In genomic region chr1:54887665-54888071, GRCh38 we compare ENCODE assay signal across 8 cellular contexts. TPM values are rescaled to one million over a fixed set of nuclear protein-coding genes. Genes with fewer than 3 reads are reported as not detected.
DNase-seq lines count a peak whose midpoint lies in the region; ATAC-seq and TF ChIP-seq lines count a peak whose summit lies in the region.

No MANE protein-coding gene starts in this region.

- H3K4me1 ChIP-seq in PC-3 (ENCODE audit: insufficient read depth, low read length) (peaks cover 43% of the 10 kb centered on the region), aorta (ENCODE audit: control insufficient read depth in 1 of 2, insufficient read depth in 2 of 2, low read length in 2 of 2) (peaks cover 0 to 2% of the 10 kb centered on the region in 2 donors)
- H3K4me1 ChIP-seq in effector memory CD4-positive, alpha-beta T cell (ENCODE audit: control insufficient read depth, insufficient read depth, low read length, poor library complexity, severe bottlenecking) = no peaks in the 10 kb centered on the region

- peak overlapping the region; percentile 96 for H2AFZ ChIP-seq in PC-3 (ENCODE audit: low read length)

- intact Hi-C loops in activated naive CD4-positive, alpha-beta T cell treated with anti-CD3 and anti-CD28 coated beads for 36 hours (cut with micrococcal nuclease) = loop anchor here (1.0 to 5.0 kb wide), 4 partner anchors 85 to 835 kb away; partner anchors contain the start of genes PARS2, TCEANC2, TMEM59 and TTC22
- intact Hi-C loops in PC-3 (cut with micrococcal nuclease) = loop anchor here (2.0 kb wide), 1 partner anchor 57 kb away; no protein-coding TSS in a partner anchor
- intact Hi-C loops in aorta (cut with DNase I) = no loop called here

- H3K4me1 Mint-ChIP-seq in activated naive CD4-positive, alpha-beta T cell treated with anti-CD3 and anti-CD28 coated beads for 36 hours (ENCODE audit: low read depth) = peaks cover 28% of the 10 kb centered on the region

- H3K4me2 ChIP-seq in PC-3 (ENCODE audit: low read length) = peak overlapping the region; percentile 89

- DNase-seq in activated naive CD4-positive, alpha-beta T cell treated with anti-CD3 and anti-CD28 coated beads for 36 hours = no peak
- no peak for DNase-seq in activated naive CD4-positive, alpha-beta T cell treated with anti-CD3 and anti-CD28 coated beads, Interleukin-2, amount 50 U/mL, for 16 hours
- DNase-seq in PC-3 = no peak
- DNase-seq in effector memory CD4-positive, alpha-beta T cell = no peak
- peak; percentile 57 for DNase-seq in midbrain (lab: John Stamatoyannopoulos, UW)
- peak in 1 of 2 donors; percentile 83 for DNase-seq in aorta
- no peak for DNase-seq in GM20000 (ENCODE audit: low spot score)

- TF ChIP-seq CTCF in PC-3 (conservative IDR thresholded peaks at IDR 0.05; ENCODE audit: low read depth, low read length) (no peak), GM20000 (IDR thresholded peaks at IDR 0.05; ENCODE audit: extremely low read depth, missing control alignments) (no peak)

- H3K79me2 ChIP-seq in PC-3 (ENCODE audit: low read length) = peaks cover 41% of the 10 kb centered on the region

- H3K4me3 ChIP-seq in PC-3 (ENCODE audit: low read length) (peak overlapping the region; percentile 90), aorta (ENCODE audit: low read length in 2 of 2) (peak overlapping the region; percentile 53 to 75)
- peak overlapping the region; percentile 77 for H3K4me3 ChIP-seq in effector memory CD4-positive, alpha-beta T cell (ENCODE audit: insufficient read depth, low read depth, low read length, poor library complexity, severe bottlenecking)

- H3K9me3 ChIP-seq in PC-3 (ENCODE audit: low read length) (no peaks in the 10 kb centered on the region), aorta (ENCODE audit: control insufficient read depth, low read length) (no peaks in the 10 kb centered on the region)
- no peaks in the 10 kb centered on the region for H3K9me3 ChIP-seq in effector memory CD4-positive, alpha-beta T cell (ENCODE audit: control insufficient read depth, low read length)

- TSS peak; percentile 83 for BruUV-seq in PC-3 (replicated peaks; lab: Mats Ljungman, UMichigan)

- no peaks in the 10 kb centered on the region for H3K27me3 ChIP-seq in PC-3 (ENCODE audit: low read length)
- no peaks in the 10 kb centered on the region for H3K27me3 ChIP-seq in effector memory CD4-positive, alpha-beta T cell (replicated peaks; ENCODE audit: control insufficient read depth, insufficient read depth, low read length, poor library complexity, severe bottlenecking)
- H3K27me3 ChIP-seq in aorta (ENCODE audit: control insufficient read depth in 1 of 2, insufficient read depth in 2 of 2, low read length in 1 of 2) = no peaks in the 10 kb centered on the region

- no peak overlapping the region for H3K27ac Mint-ChIP-seq in activated naive CD4-positive, alpha-beta T cell treated with anti-CD3 and anti-CD28 coated beads for 36 hours

- H3K36me3 Mint-ChIP-seq in activated naive CD4-positive, alpha-beta T cell treated with anti-CD3 and anti-CD28 coated beads for 36 hours (ENCODE audit: low read depth) = peaks cover 14% of the 10 kb centered on the region

- ATAC-seq in PC-3 (no peak), aorta (ENCODE audit: low FRiP score) (peak; percentile 61), GM18907 (IDR thresholded peaks at IDR 0.05; ENCODE audit: unreplicated experiment) (no peak)

- H3K4me3 Mint-ChIP-seq in activated naive CD4-positive, alpha-beta T cell treated with anti-CD3 and anti-CD28 coated beads for 36 hours = peak overlapping the region; percentile 93

- H3F3A ChIP-seq in PC-3 (ENCODE audit: low read length, unreplicated experiment) = peaks cover 11% of the 10 kb centered on the region

- POLR2A ChIA-PET in PC-3 (lab: Charles Lee; ENCODE audit: unreplicated experiment) = interaction anchor here (0.6 kb wide), 1 partner anchor 236 kb away, joined by 3 read pairs; no protein-coding TSS in a partner anchor

- H3K36me3 ChIP-seq in PC-3 (ENCODE audit: low read depth, low read length) (peaks cover 13% of the 10 kb centered on the region; the same call in 1 of the 2 replicates), aorta (ENCODE audit: control insufficient read depth in 1 of 2, insufficient read depth in 2 of 2, low read length in 1 of 2) (no peaks in the 10 kb centered on the region)
- no peaks in the 10 kb centered on the region for H3K36me3 ChIP-seq in effector memory CD4-positive, alpha-beta T cell (ENCODE audit: control insufficient read depth, insufficient read depth, low read length)

- H3K27ac ChIP-seq in PC-3 (ENCODE audit: low read length) (peak overlapping the region; percentile 96), aorta (ENCODE audit: low read depth in 1 of 2, low read length in 2 of 2) (no peak overlapping the region)
- no peak overlapping the region for H3K27ac ChIP-seq in effector memory CD4-positive, alpha-beta T cell (ENCODE audit: insufficient read depth, low read length, poor library complexity, severe bottlenecking)

- 37 to 40% methylated on average over 8 of the region's 8 CpGs for whole genome bisulfite sequencing in aorta, 2 donors

- H3K9ac ChIP-seq in PC-3 (ENCODE audit: low read length) = peak overlapping the region; percentile 91

- no peaks in the 10 kb centered on the region for H3K9me2 ChIP-seq in PC-3 (replicated peaks; ENCODE audit: low read length)

- CTCF ChIA-PET in activated naive CD4-positive, alpha-beta T cell treated with anti-CD3 and anti-CD28 coated beads for 36 hours (lab: Charles Lee) = interaction anchor here (0.9 to 1.7 kb wide), 2 partner anchors 13 to 87 kb away, joined by 3 to 8 read pairs; partner anchors contain the start of gene TTC22
- CTCF ChIA-PET in PC-3 (lab: Charles Lee) = interaction anchor here (0.6 to 2.5 kb wide), 2 partner anchors 31 to 58 kb away, joined by 3 to 7 read pairs; no protein-coding TSS in a partner anchor

- H3K9me3 Mint-ChIP-seq in activated naive CD4-positive, alpha-beta T cell treated with anti-CD3 and anti-CD28 coated beads for 36 hours = no peaks in the 10 kb centered on the region

- peaks cover 23% of the 10 kb centered on the region; the same call in 1 of the 2 replicates for H4K20me1 ChIP-seq in PC-3 (ENCODE audit: low read length)

- H3K27me3 Mint-ChIP-seq in activated naive CD4-positive, alpha-beta T cell treated with anti-CD3 and anti-CD28 coated beads for 36 hours (ENCODE audit: low read depth) = peaks cover 11% of the 10 kb centered on the region

RNA-seq across cellular contexts. Expression of gene DHCR24, which starts 0.7 kb away (rescaled TPM):
- total RNA-seq in activated naive CD4-positive, alpha-beta T cell treated with anti-CD3 and anti-CD28 coated beads for 36 hours = 10 to 100 TPM; 56.3 to 64.8 TPM
- total RNA-seq in PC-3 (2014; rRNA removed) = 166 TPM in 2 replicates
- 10 to 100 TPM; 26.6 to 29.6 TPM for total RNA-seq in aorta
- 1 to 10 TPM; 5.1 to 5.4 TPM for polyA plus RNA-seq in aorta

Comparison
In these comparisons a context has a peak if more than half of its experiments do, and no peak if none do; other contexts are left out.
1. intact Hi-C loops: an anchor here in activated naive CD4-positive, alpha-beta T cell treated with anti-CD3 and anti-CD28 coated beads for 36 hours (1.0 to 5.0 kb wide) and PC-3 (2.0 kb wide); none called in aorta.